Comparison of ENCODE assay signal across 7 cellular contexts in genomic region chr7:47337531-47337930, GRCh38.
DNase-seq lines count a peak whose midpoint lies in the region; ATAC-seq and TF ChIP-seq lines count a peak whose summit lies in the region.

No MANE protein-coding gene starts in this region.

- ATAC-seq in GM19438 (IDR thresholded peaks at IDR 0.05; ENCODE audit: low read depth, unreplicated experiment), result peak; percentile 81
- peak; percentile 74 for ATAC-seq in HG03354 (IDR thresholded peaks at IDR 0.05; ENCODE audit: poor library complexity, severe bottlenecking, unreplicated experiment)

- 35 to 67% (median 56%) methylated on average over 3 of the region's 3 CpGs for WGBS in stomach, 5 donors

- H3K36me3 Mint-ChIP-seq in chondrocyte (ENCODE audit: low read depth), result peaks cover 46% of the 10 kb centered on the region

- no peak for TF ChIP-seq POLR2A in stomach (IDR thresholded peaks at IDR 0.05)

- intact Hi-C loops in stomach (cut with DNase I; ENCODE audit: low total_unique reads), result no loop called here

- no peak overlapping the region for H3K4me3 Mint-ChIP-seq in chondrocyte (ENCODE audit: unreplicated experiment)

- no peaks in the 10 kb centered on the region for H3K27me3 Mint-ChIP-seq in chondrocyte (ENCODE audit: low read depth)

- H3K27ac ChIP-seq in stomach, result no peak overlapping the region

- TF ChIP-seq CTCF in chondrocyte (IDR thresholded peaks at IDR 0.05) (no peak), stomach (IDR thresholded peaks at IDR 0.05) (no peak)

- peaks cover 3% of the 10 kb centered on the region for H3K9me3 Mint-ChIP-seq in chondrocyte (ENCODE audit: low read depth)

- peak overlapping the region; percentile 87 for H3K27ac Mint-ChIP-seq in chondrocyte (ENCODE audit: unreplicated experiment)

- DNase-seq in chondrocyte (ENCODE audit: low spot score), result no peak
- DNase-seq in stomach, result peak; percentile 27
- DNase-seq in T-helper 9 cell, result no peak
- no peak for DNase-seq in stimulated activated CD4-positive, alpha-beta T cell treated with anti-CD3 and anti-CD28 coated beads, Interleukin-15, amount 100 ng/mL, for 24 hours
- DNase-seq in NCI-H446 treated with DMSO at 0.1 percent for 48 hours (lab: John Stamatoyannopoulos, UW), result no peak

- no peak for TF ChIP-seq EP300 in stomach (IDR thresholded peaks at IDR 0.05)

- peaks cover 84% of the 10 kb centered on the region for H3K4me1 Mint-ChIP-seq in chondrocyte (ENCODE audit: low read depth)

- peaks cover 0 to 39% (median 14%) of the 10 kb centered on the region in 4 donors for H3K4me1 ChIP-seq in stomach

- no peaks in the 10 kb centered on the region for H3K9me3 ChIP-seq in stomach

- H3K27me3 ChIP-seq in stomach, result no peaks in the 10 kb centered on the region

- H3K4me3 ChIP-seq in stomach, result no peak overlapping the region

- H3K36me3 ChIP-seq in stomach, result peaks cover 0 to 38% (median 17%) of the 10 kb centered on the region in 4 donors
